18 cellular contexts compared by ENCODE assay signal in genomic region chr22:38481162-38481870, GRCh38. TPM values are rescaled to one million over a fixed set of nuclear protein-coding genes. Genes with fewer than 3 reads are reported as not detected.
A peak's percentile ranks its signal among the peaks of the same experiment; 100 is the strongest.
DNase-seq lines count a peak whose midpoint lies in the region; ATAC-seq lines count a peak whose summit lies in the region.
"Had no signal": no experiment of that assay in that cellular context is flagged by ENCODE, and none has a peak within 500 bp of the region (broad histone marks: within the 10 kb centered on the region; RNA-seq: fewer than 3 reads in every experiment).

No MANE protein-coding gene starts in this region.

- H3K14ac ChIP-seq in trophoblast cell (ENCODE audit: low read length): no peak overlapping the region

- no peak overlapping the region for H4K8ac ChIP-seq in trophoblast cell (ENCODE audit: low read depth, low read length)

- H4K91ac ChIP-seq in trophoblast cell (ENCODE audit: low read depth, low read length): no peak overlapping the region

- no peak overlapping the region for H2AK5ac ChIP-seq in trophoblast cell (ENCODE audit: low read length)

- no peaks in the 10 kb centered on the region for H3K27me3 ChIP-seq in trophoblast cell (ENCODE audit: insufficient read depth, low read length)
- H3K27me3 ChIP-seq: ovary, tibial nerve had no signal

- no peaks in the 10 kb centered on the region for H3K9me3 Mint-ChIP-seq in activated CD8-positive, alpha-beta memory T cell treated with anti-CD3 and anti-CD28 coated beads, Interleukin-2, amount 10 ng/mL, durations not matched to agents 7 days and 5 days (ENCODE audit: low read depth)

- peaks cover 11% of the 10 kb centered on the region for H3K4me1 Mint-ChIP-seq in activated CD8-positive, alpha-beta memory T cell treated with anti-CD3 and anti-CD28 coated beads, Interleukin-2, amount 10 ng/mL, durations not matched to agents 7 days and 5 days

- no peak overlapping the region for H2BK120ac ChIP-seq in trophoblast cell (ENCODE audit: insufficient read depth, low read length, poor library complexity)

- H4K12ac ChIP-seq in trophoblast cell (ENCODE audit: low read depth, low read length): no peak overlapping the region

- H3K36me3 ChIP-seq in SK-N-MC (ENCODE audit: insufficient read depth, low read length) (peaks cover 52% of the 10 kb centered on the region), trophoblast cell (ENCODE audit: control insufficient read depth in 1 of 2, insufficient read depth in 2 of 2, low read length in 2 of 2) (peaks cover 17 to 43% of the 10 kb centered on the region in 2 experiments)
- H3K36me3 ChIP-seq: ovary had no signal

- no peak overlapping the region for H3K4ac ChIP-seq in trophoblast cell (ENCODE audit: low read depth, low read length)

- WGBS in trophoblast cell (ENCODE audit: extremely low coverage, insufficient coverage, insufficient read length): no CpG with 5 or more reads among the region's 3 CpGs

- ATAC-seq in activated CD8-positive, alpha-beta memory T cell treated with anti-CD3 and anti-CD28 coated beads, Interleukin-2, amount 10 ng/mL, durations not matched to agents 7 days and 5 days: no peak
- no peak for ATAC-seq in GM18868 (IDR thresholded peaks at IDR 0.05; ENCODE audit: unreplicated experiment)
- ATAC-seq: activated CD4-positive, CD25-positive, alpha-beta regulatory T cell treated with anti-CD3 and anti-CD28 coated beads, Interleukin-2, amount 50 U/mL, for 24 hours had no signal

- no peaks in the 10 kb centered on the region for H3K9me3 ChIP-seq in SK-N-MC (ENCODE audit: low read depth, low read length)
- no peaks in the 10 kb centered on the region for H3K9me3 ChIP-seq in trophoblast cell (ENCODE audit: insufficient read depth, low read depth, low read length)
- H3K9me3 ChIP-seq: left ventricle myocardium inferior, ovary, tibial nerve had no signal

- H3K27ac ChIP-seq in SK-N-MC (peak overlapping the region; percentile 63), trophoblast cell (ENCODE audit: low read depth, low read length) (no peak overlapping the region)
- H3K27ac ChIP-seq: KMS-11, left ventricle myocardium inferior, ovary, PC-9, tibial nerve had no signal

- H3K4me3 ChIP-seq in SK-N-MC (no peak overlapping the region), trophoblast cell (ENCODE audit: low read depth, low read length) (no peak overlapping the region)
- H3K4me3 ChIP-seq: left ventricle myocardium inferior, ovary, PC-9, tibial nerve had no signal

- CTCF ChIA-PET in activated CD8-positive, alpha-beta memory T cell treated with anti-CD3 and anti-CD28 coated beads, Interleukin-2, amount 10 ng/mL, durations not matched to agents 7 days and 5 days (lab: Charles Lee): interaction anchor here (0.6 to 1.0 kb wide), 2 partner anchors 10 to 11 kb away, joined by 3 read pairs; no protein-coding TSS in a partner anchor

- no peak overlapping the region for H2AFZ ChIP-seq in trophoblast cell (ENCODE audit: insufficient read depth, low read length, poor library complexity)
- H2AFZ ChIP-seq: PC-9 had no signal

- H2BK5ac ChIP-seq in trophoblast cell (ENCODE audit: low read depth, low read length, poor library complexity): no peak overlapping the region

- peak overlapping the region; percentile 3 for H3K27ac Mint-ChIP-seq in activated CD8-positive, alpha-beta memory T cell treated with anti-CD3 and anti-CD28 coated beads, Interleukin-2, amount 10 ng/mL, durations not matched to agents 7 days and 5 days

- H3K79me2 ChIP-seq in trophoblast cell (ENCODE audit: control insufficient read depth, insufficient read depth, low read length, poor library complexity): no peaks in the 10 kb centered on the region

- no peak overlapping the region for H3K18ac ChIP-seq in trophoblast cell (ENCODE audit: low read length)

- no peak overlapping the region for H2BK12ac ChIP-seq in trophoblast cell (ENCODE audit: low read length)

- H3K27me3 Mint-ChIP-seq in activated CD8-positive, alpha-beta memory T cell treated with anti-CD3 and anti-CD28 coated beads, Interleukin-2, amount 10 ng/mL, durations not matched to agents 7 days and 5 days: no peaks in the 10 kb centered on the region

- H3K9ac ChIP-seq in SK-N-MC (ENCODE audit: insufficient read length) (no peak overlapping the region), trophoblast cell (ENCODE audit: low read length) (no peak overlapping the region)
- H3K9ac ChIP-seq: KMS-11 had no signal

- no peak overlapping the region for H3K4me3 Mint-ChIP-seq in activated CD8-positive, alpha-beta memory T cell treated with anti-CD3 and anti-CD28 coated beads, Interleukin-2, amount 10 ng/mL, durations not matched to agents 7 days and 5 days

- no peaks in the 10 kb centered on the region for H3K4me1 ChIP-seq in trophoblast cell (ENCODE audit: control insufficient read depth in 1 of 2, insufficient read depth in 2 of 2, low read length in 2 of 2)

- peaks cover 49% of the 10 kb centered on the region for H3K36me3 Mint-ChIP-seq in activated CD8-positive, alpha-beta memory T cell treated with anti-CD3 and anti-CD28 coated beads, Interleukin-2, amount 10 ng/mL, durations not matched to agents 7 days and 5 days

- DNase-seq in activated CD8-positive, alpha-beta memory T cell treated with anti-CD3 and anti-CD28 coated beads, Interleukin-2, amount 10 ng/mL, durations not matched to agents 7 days and 5 days: no peak
- no peak for DNase-seq in activated CD8-positive, alpha-beta memory T cell treated with anti-CD3 and anti-CD28 coated beads, Interleukin-2, amount 50 U/mL, for 4 hours
- DNase-seq in SK-N-MC (ENCODE audit: low read depth, low spot score): no peak
- DNase-seq in fibroblast of gingiva (ENCODE audit: low read depth): peak; percentile 60
- DNase-seq in trophoblast cell: peak; percentile 74 to 81
- no peak for DNase-seq in middle frontal gyrus (ENCODE audit: extremely low spot score, low spot score)
- DNase-seq in GM19240 (ENCODE audit: insufficient read length, low spot score): no peak
- DNase-seq: DMS153, erythroblast, left ventricle myocardium inferior, NCI-H1436 treated with DMSO at 0.1 percent for 48 hours, NCI-H510A treated with DMSO at 0.1 percent for 48 hours, ovary, PC-9 had no signal

- no peaks in the 10 kb centered on the region for H3K79me1 ChIP-seq in trophoblast cell (ENCODE audit: low read length)

- no peak overlapping the region for H3K4me2 ChIP-seq in trophoblast cell (ENCODE audit: low read length)
- H3K4me2 ChIP-seq: KMS-11, PC-9 had no signal

- no peak overlapping the region for H3K23ac ChIP-seq in trophoblast cell (ENCODE audit: low read length)

RNA-seq across cellular contexts. Expression of gene KDELR3, which starts 13.4 kb away (rescaled TPM):
- total RNA-seq in activated CD8-positive, alpha-beta memory T cell treated with anti-CD3 and anti-CD28 coated beads, Interleukin-2, amount 10 ng/mL, durations not matched to agents 7 days and 5 days: 1 to 10 TPM in 1 of 2 experiments, under 1 TPM in 1; 0.23 to 1.2 TPM
- 41.5 TPM in 2 replicates for polyA plus RNA-seq in trophoblast cell (2013)

RNA-seq across cellular contexts. Expression of gene DDX17, which starts 24.8 kb away (rescaled TPM):
- 100 to 1,000 TPM; 452 to 527 TPM for total RNA-seq in activated CD8-positive, alpha-beta memory T cell treated with anti-CD3 and anti-CD28 coated beads, Interleukin-2, amount 10 ng/mL, durations not matched to agents 7 days and 5 days
- polyA plus RNA-seq in trophoblast cell (2013): 186 and 190 TPM in 2 replicates

RNA-seq across cellular contexts. Expression of gene KCNJ4, which starts 26.3 kb away (rescaled TPM):
- total RNA-seq in activated CD8-positive, alpha-beta memory T cell treated with anti-CD3 and anti-CD28 coated beads, Interleukin-2, amount 10 ng/mL, durations not matched to agents 7 days and 5 days: not detected
- 0.05 and 0.08 TPM in 2 replicates for polyA plus RNA-seq in trophoblast cell (2013)

Comparison
In these comparisons a context has a peak if more than half of its experiments do, and no peak if none do; other contexts are left out.
1. DNase-seq: peak in fibroblast of gingiva (single experiment) and trophoblast cell (2 of 2); none in activated CD8-positive, alpha-beta memory T cell treated with anti-CD3 and anti-CD28 coated beads, Interleukin-2, amount 10 ng/mL, durations not matched to agents 7 days and 5 days (single experiment), activated CD8-positive, alpha-beta memory T cell treated with anti-CD3 and anti-CD28 coated beads, Interleukin-2, amount 50 U/mL, for 4 hours (single experiment), SK-N-MC (single experiment), middle frontal gyrus (single experiment) and GM19240 (single experiment).